In genomic region chr3:161117646-161118045, GRCh38 we compare ENCODE assay signal across 24 cellular contexts.
"Had no signal": no experiment of that assay in that cellular context is flagged by ENCODE, and none has a peak within 500 bp of the region (broad histone marks: within the 10 kb centered on the region; RNA-seq: fewer than 3 reads in every experiment).

No MANE protein-coding gene starts in this region.

- H3K4me3 ChIP-seq: left ventricle myocardium inferior, lung, mucosa of descending colon, ovary, right atrium auricular region, right lobe of liver, skin epidermis, stomach, testis, thyroid gland, transverse colon, upper lobe of left lung, vagina had no signal

- ATAC-seq: mucosa of descending colon; naive thymus-derived CD4-positive, alpha-beta T cell; natural killer cell treated with Interleukin-12 subunit alpha and Interleukin-12 subunit beta and Interleukin-15 and Interleukin-18, amount 100 ng/mL, for 72 hours; right lobe of liver; stimulated activated naive B cell treated with anti-CD40 and anti-IgM and Interleukin-4, amounts not matched to agents 10 μg/mL and 1 μg/mL and 100 μg/mL, for 72 hours; stimulated activated naive CD8-positive, alpha-beta T cell treated with anti-CD3 and anti-CD28 coated beads, Interleukin-15, Interleukin-2, amounts not matched to agents 100 U/mL and 50 U/mL, for 24 hours had no signal

- H3K36me3 ChIP-seq: ovary, right atrium auricular region, right lobe of liver, stomach, thyroid gland, transverse colon, upper lobe of left lung, vagina had no signal

- H3K9me3 ChIP-seq: testis, thyroid gland, vagina had no signal

- H3K4me1 ChIP-seq: left ventricle myocardium inferior, right atrium auricular region, right lobe of liver, stomach, testis, thyroid gland, transverse colon, upper lobe of left lung, vagina had no signal

- H3K27me3 ChIP-seq: ovary, right atrium auricular region, right lobe of liver, stomach, testis, thyroid gland, transverse colon, upper lobe of left lung, vagina had no signal

- DNase-seq: hypothalamus; islet precursor cell; left ventricle myocardium inferior; midbrain; mucosa of descending colon; naive thymus-derived CD4-positive, alpha-beta T cell; ovary; right lobe of liver; stimulated activated CD4-positive, alpha-beta T cell treated with anti-CD3 and anti-CD28 coated beads, Interleukin-12 subunit alpha, Interleukin-12 subunit beta, amount 100 ng/mL, for 4 hours; stimulated activated CD4-positive, alpha-beta T cell treated with anti-CD3 and anti-CD28 coated beads, Interleukin-15, amount 100 ng/mL, for 24 hours; stimulated activated CD4-positive, alpha-beta T cell treated with anti-CD3 and anti-CD28 coated beads, Interleukin-2, amount 100 ng/mL, for 24 hours; stimulated activated CD4-positive, alpha-beta T cell treated with anti-CD3 and anti-CD28 coated beads, Interleukin-4, amount 100 ng/mL, for 1 hour; stimulated activated naive B cell treated with anti-CD40 and anti-IgM and Interleukin-4, amounts not matched to agents 10 μg/mL and 1 μg/mL and 100 μg/mL, for 72 hours; stimulated activated naive CD8-positive, alpha-beta T cell treated with anti-CD3 and anti-CD28 coated beads, Interleukin-15, Interleukin-2, amounts not matched to agents 100 U/mL and 50 U/mL, for 24 hours; stomach; testis; thyroid gland; transverse colon; upper lobe of left lung had no signal

- H3K27ac ChIP-seq: left ventricle myocardium inferior, ovary, right atrium auricular region, right lobe of liver, skin epidermis, stomach, testis, thyroid gland, transverse colon, upper lobe of left lung, vagina had no signal
